In the genomic region with DNA sequence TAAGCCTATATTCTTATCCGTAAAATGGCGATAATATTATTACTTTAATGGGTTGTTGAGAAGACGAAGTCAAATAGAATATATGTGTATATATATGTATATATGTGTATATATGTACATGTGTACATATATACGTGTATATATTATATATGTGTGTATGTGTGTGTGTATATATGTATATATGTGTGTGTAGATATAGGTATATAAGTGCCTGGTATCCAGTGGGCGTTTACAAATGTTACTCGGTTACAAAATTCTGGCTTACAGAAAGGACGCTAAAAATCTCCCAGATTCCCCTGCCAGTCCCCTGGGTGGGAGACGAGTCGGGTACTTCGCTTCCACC, we compare ENCODE assay signal across 8 cellular contexts. TPM values are rescaled to one million over a fixed set of nuclear protein-coding genes. Genes with fewer than 3 reads are reported as not detected.
DNase-seq lines count a peak whose midpoint lies in the region; ATAC-seq and TF ChIP-seq lines count a peak whose summit lies in the region.

No MANE protein-coding gene starts in this region.

- no peak for DNase-seq in coronary artery (ENCODE audit: low spot score)
- DNase-seq in neural progenitor cell (ENCODE audit: low spot score), result no peak
- DNase-seq in CD1c-positive myeloid dendritic cell (ENCODE audit: extremely low spot score), result no peak
- DNase-seq in kidney glomerular epithelial cell (lab: John Stamatoyannopoulos, UW), result no peak
- DNase-seq in globus pallidus (ENCODE audit: low spot score), result no peak

- peaks cover 45% of the 10 kb centered on the region for H3K79me2 ChIP-seq in neural progenitor cell (ENCODE audit: low read depth)

- TF ChIP-seq CTCF in coronary artery (IDR thresholded peaks at IDR 0.05) (no peak), neural progenitor cell (IDR thresholded peaks at IDR 0.05) (no peak)

- H3K9ac ChIP-seq in HUES48 (ENCODE audit: low read depth, low read length) (peak overlapping the region; percentile 87), neural progenitor cell (no peak overlapping the region)

- H3K9me3 Mint-ChIP-seq in neural progenitor cell, result no peaks in the 10 kb centered on the region

- H2AFZ ChIP-seq in neural progenitor cell (replicated peaks), result peak overlapping the region; percentile 97

- H3K27me3 Mint-ChIP-seq in neural progenitor cell (ENCODE audit: insufficient read depth, low read depth), result no peaks in the 10 kb centered on the region

- peak overlapping the region; percentile 91 for H3K27ac ChIP-seq in HUES48 (ENCODE audit: low read depth, low read length)
- H3K27ac ChIP-seq in coronary artery, result peak overlapping the region; percentile 53 to 69
- no peak overlapping the region for H3K27ac ChIP-seq in neural progenitor cell

- no peaks in the 10 kb centered on the region for H3K9me3 ChIP-seq in HUES48 (ENCODE audit: control insufficient read depth, insufficient read depth, low read length)
- H3K9me3 ChIP-seq in neural progenitor cell (ENCODE audit: low read depth), result no peaks in the 10 kb centered on the region

- H3F3A ChIP-seq in neural progenitor cell (ENCODE audit: low read depth), result peaks cover 5% of the 10 kb centered on the region

- peaks cover 5% of the 10 kb centered on the region for H3K36me3 Mint-ChIP-seq in neural progenitor cell

- H3K4me3 Mint-ChIP-seq in neural progenitor cell, result peak overlapping the region; percentile 98

- peak overlapping the region; percentile 87 for H3K4me2 ChIP-seq in neural progenitor cell

- ATAC-seq in GM19025 (IDR thresholded peaks at IDR 0.05; ENCODE audit: low read depth, unreplicated experiment) (peak; percentile 22), GM19328 (IDR thresholded peaks at IDR 0.05; ENCODE audit: unreplicated experiment) (no peak)

- peaks cover 12% of the 10 kb centered on the region for H4K20me1 ChIP-seq in neural progenitor cell (ENCODE audit: low read depth)

- H3K27me3 ChIP-seq in HUES48 (ENCODE audit: control insufficient read depth, insufficient read depth, low read length) (no peaks in the 10 kb centered on the region; the same call in 1 of the 2 replicates), neural progenitor cell (peaks cover 41% of the 10 kb centered on the region)

- no peak overlapping the region for H3K27ac Mint-ChIP-seq in neural progenitor cell

- H3K36me3 ChIP-seq in HUES48 (ENCODE audit: control insufficient read depth, insufficient read depth, low read length) (no peaks in the 10 kb centered on the region), neural progenitor cell (no peaks in the 10 kb centered on the region)

- H3K4me3 ChIP-seq in HUES48 (ENCODE audit: low read depth, low read length), result peak overlapping the region; percentile 97
- H3K4me3 ChIP-seq in coronary artery, result peak overlapping the region; percentile 79
- H3K4me3 ChIP-seq in neural progenitor cell, result peak overlapping the region; percentile 89

- H3K4me1 ChIP-seq in HUES48 (ENCODE audit: control insufficient read depth, insufficient read depth, low read length) (peaks cover 10% of the 10 kb centered on the region; the same call in 1 of the 2 replicates), neural progenitor cell (peaks cover 9% of the 10 kb centered on the region)

- peaks cover 8% of the 10 kb centered on the region for H3K4me1 Mint-ChIP-seq in neural progenitor cell

RNA-seq across cellular contexts. Expression of gene MTX2, which starts 0.3 kb away (rescaled TPM):
- 33.1 and 39.2 TPM in 2 replicates for total RNA-seq in neural progenitor cell (ENCODE audit: low replicate concordance)
